In genomic region chr17:77499699-77500435, GRCh38 we compare ENCODE assay signal across 1 cellular context.
TF ChIP-seq lines count a peak whose summit lies in the region.

No MANE protein-coding gene starts in this region.

TF ChIP-seq in IMR-90, 13 proteins besides CTCF, POLR2A, EP300 and RAD21 (continued from another document):
- TF ChIP-seq USF2 (IDR thresholded peaks at IDR 0.05; ENCODE audit: low read depth, low read length) (no peak), BHLHE40 (IDR thresholded peaks at IDR 0.05; ENCODE audit: low read depth, low read length) (no peak), MAFK (IDR thresholded peaks at IDR 0.05; ENCODE audit: low read depth, low read length) (no peak), RCOR1 (IDR thresholded peaks at IDR 0.05; ENCODE audit: insufficient replicate concordance, low read length) (no peak), SMC3 (IDR thresholded peaks at IDR 0.05; ENCODE audit: low read depth, low read length) (no peak)
